Comparison of ENCODE assay signal across 16 cellular contexts in genomic region chr1:44650159-44650831, GRCh38. TPM values are rescaled to one million over a fixed set of nuclear protein-coding genes. Genes with fewer than 3 reads are reported as not detected.
DNase-seq lines count a peak whose midpoint lies in the region; ATAC-seq and TF ChIP-seq lines count a peak whose summit lies in the region.
"Had no signal": no experiment of that assay in that cellular context is flagged by ENCODE, and none has a peak within 500 bp of the region (broad histone marks: within the 10 kb centered on the region; RNA-seq: fewer than 3 reads in every experiment).

No MANE protein-coding gene starts in this region.

- no peak overlapping the region for H2AK5ac ChIP-seq in mesendoderm (ENCODE audit: low read length)

- intact Hi-C loops in Right ventricle myocardium superior (cut with DNase I) = no loop called here
- intact Hi-C loops in cardiac septum (cut with DNase I) = loop anchor here (5.0 to 10.0 kb wide), 2 partner anchors 245 to 433 kb away; partner anchors contain the start of gene RNF220
- intact Hi-C loops in dorsolateral prefrontal cortex (cut with DNase I) = loop anchor here in 1 of 2 donors (5.0 kb wide), 2 partner anchors 273 to 433 kb away; no protein-coding TSS in a partner anchor

- no peak overlapping the region for H4K8ac ChIP-seq in mesendoderm (ENCODE audit: low read depth, low read length)

- H3K9ac ChIP-seq in mesendoderm (ENCODE audit: low read length) = no peak overlapping the region

- H3K27me3 ChIP-seq in dorsolateral prefrontal cortex (no peaks in the 10 kb centered on the region), mesendoderm (ENCODE audit: insufficient read depth, low read length, poor library complexity) (no peaks in the 10 kb centered on the region)

- H3K4me1 ChIP-seq in mesendoderm (ENCODE audit: control insufficient read depth, low read depth, low read length) = no peaks in the 10 kb centered on the region
- H3K4me1 ChIP-seq: Caco-2 had no signal

- no peak overlapping the region for H2BK15ac ChIP-seq in mesendoderm (replicated peaks; ENCODE audit: low read depth)

- no peak overlapping the region for H2BK120ac ChIP-seq in mesendoderm (ENCODE audit: low read depth, low read length)

- H3K4me2 ChIP-seq in mesendoderm (ENCODE audit: low read length) = no peak overlapping the region

- H3K36me3 ChIP-seq in mesendoderm (ENCODE audit: control insufficient read depth, insufficient read depth, low read length) = no peaks in the 10 kb centered on the region

- no peak for TF ChIP-seq CTCF in dorsolateral prefrontal cortex (IDR thresholded peaks at IDR 0.05 in 54 of 56, conservative IDR thresholded peaks at IDR 0.05 in 2 of 56; ENCODE audit: low read depth in 1 of 56, partially characterized antibody in 56 of 56)

- H3K27ac ChIP-seq in dorsolateral prefrontal cortex (peak overlapping the region; percentile 21 to 94 (median 85)), mesendoderm (ENCODE audit: low read depth, low read length) (no peak overlapping the region)

- no peak overlapping the region for H3K23ac ChIP-seq in mesendoderm (ENCODE audit: low read length)

- DNase-seq in Right ventricle myocardium superior (peak; percentile 78), cardiac septum (ENCODE audit: low spot score) (no peak), dorsolateral prefrontal cortex (peak in 5 of 10 donors; percentile 42 to 71 (median 59)), mesendoderm (peak; percentile 19), HT-29 (ENCODE audit: low spot score) (no peak), DMS153 (lab: John Stamatoyannopoulos, UW) (no peak), kidney glomerular epithelial cell (lab: John Stamatoyannopoulos, UW) (no peak), mucosa of gallbladder (ENCODE audit: low spot score) (no peak)
- DNase-seq: activated CD4-positive, alpha-beta T cell treated with anti-CD3 and anti-CD28 coated beads, Interleukin-2, amount 10 ng/mL, durations not matched to agents 7 days and 5 days; activated T-cell treated with anti-CD3 and anti-CD28 coated beads, Interleukin-2, amount 50 U/mL, for 1 hour; Caco-2; erythroblast; NCI-H526 treated with DMSO at 0.1 percent for 48 hours; SHP77; T-helper 9 cell had no signal

- no peak overlapping the region for H3K4ac ChIP-seq in mesendoderm (ENCODE audit: low read depth, low read length)

- no peaks in the 10 kb centered on the region for H3K79me1 ChIP-seq in mesendoderm (ENCODE audit: low read length)

- no peak overlapping the region for H2BK5ac ChIP-seq in mesendoderm (ENCODE audit: low read length)

- peak; percentile 85 for ATAC-seq in Right ventricle myocardium superior (ENCODE audit: poor library complexity)

- H3K4me3 ChIP-seq in dorsolateral prefrontal cortex (no peak overlapping the region), mesendoderm (ENCODE audit: low read length) (no peak overlapping the region)
- H3K4me3 ChIP-seq: lung had no signal

- no CpG with 5 or more reads among the region's 23 CpGs for WGBS in mesendoderm (ENCODE audit: extremely low coverage, insufficient coverage, low lambda C conversion rate)

- no peak overlapping the region for H4K5ac ChIP-seq in mesendoderm (ENCODE audit: low read length)

- no peaks in the 10 kb centered on the region for H3K79me2 ChIP-seq in mesendoderm (ENCODE audit: control insufficient read depth, insufficient read depth, low read length)

- no peak overlapping the region for H3K18ac ChIP-seq in mesendoderm (ENCODE audit: low read length)

- H3K56ac ChIP-seq in mesendoderm (ENCODE audit: low read length) = no peak overlapping the region

RNA-seq across cellular contexts. Expression of gene TMEM53, which starts 24.0 kb away (rescaled TPM):
- total RNA-seq in Right ventricle myocardium superior (8.1 TPM), cardiac septum (9.8 TPM), dorsolateral prefrontal cortex (10 to 100 TPM in 78 of 120 experiments, 1 to 10 TPM in 42; 6.1 to 18.4 (median 11.0) TPM), mucosa of gallbladder (21.0 TPM)
- 5.8 TPM for polyA plus RNA-seq in mesendoderm (2013, experiment 1 of 2)
- polyA plus RNA-seq in mesendoderm (2013, experiment 2 of 2) = 5.4 TPM
- 19.5 and 27.5 TPM in 2 replicates for total RNA-seq in HT-29 (2014; rRNA removed; shearing (Covaris generic))

RNA-seq across cellular contexts. Expression of gene ARMH1, which starts 24.2 kb away (rescaled TPM):
- 0.83 TPM for total RNA-seq in Right ventricle myocardium superior
- total RNA-seq in cardiac septum = 0.70 TPM
- 10 to 100 TPM in 97 of 120 experiments, 1 to 10 TPM in 23; 5.2 to 28.0 (median 13.0) TPM for total RNA-seq in dorsolateral prefrontal cortex
- 0.27 TPM for polyA plus RNA-seq in mesendoderm (2013, experiment 1 of 2)
- 0.10 TPM for polyA plus RNA-seq in mesendoderm (2013, experiment 2 of 2)
- total RNA-seq in HT-29 (2014; rRNA removed; shearing (Covaris generic)) = 0.15 and 0.99 TPM in 2 replicates
- total RNA-seq in mucosa of gallbladder = 3.7 TPM
- total RNA-seq: Caco-2 had no signal

Comparison
In these comparisons a context has a peak if more than half of its experiments do, and no peak if none do; other contexts are left out.
1. DNase-seq: peak in Right ventricle myocardium superior (single experiment) and mesendoderm (single experiment); none in cardiac septum (single experiment), HT-29 (single experiment), DMS153 (single experiment), kidney glomerular epithelial cell (single experiment) and mucosa of gallbladder (single experiment).